In genomic region chr7:121351682-121352081, GRCh38 we compare ENCODE assay signal across 21 cellular contexts. TPM values are rescaled to one million over a fixed set of nuclear protein-coding genes. Genes with fewer than 3 reads are reported as not detected.
DNase-seq lines count a peak whose midpoint lies in the region; ATAC-seq and TF ChIP-seq lines count a peak whose summit lies in the region.
"Had no signal": no experiment of that assay in that cellular context is flagged by ENCODE, and none has a peak within 500 bp of the region (broad histone marks: within the 10 kb centered on the region; RNA-seq: fewer than 3 reads in every experiment).

No MANE protein-coding gene starts in this region.

- peaks cover 0 to 63% (median 21%) of the 10 kb centered on the region in 3 donors for H3K36me3 Mint-ChIP-seq in naive thymus-derived CD8-positive, alpha-beta T cell

- no peaks in the 10 kb centered on the region for H3K4me1 ChIP-seq in right lobe of liver
- H3K4me1 ChIP-seq: gastroesophageal sphincter, prostate gland had no signal

- no peaks in the 10 kb centered on the region for H3K27me3 ChIP-seq in right lobe of liver
- H3K27me3 ChIP-seq: BLaER1 treated with 17β-estradiol and CSF1 and Interleukin-3, amounts not matched to agents 10 nM and 100 nM; gastroesophageal sphincter had no signal

- ATAC-seq in GM19351 (IDR thresholded peaks at IDR 0.05; ENCODE audit: unreplicated experiment) (peak; percentile 10), HG03469 (IDR thresholded peaks at IDR 0.05; ENCODE audit: unreplicated experiment) (peak; percentile 11), right lobe of liver (no peak)
- no peak for ATAC-seq in naive thymus-derived CD8-positive, alpha-beta T cell
- ATAC-seq: gastroesophageal sphincter; stimulated activated effector memory CD8-positive, alpha-beta T cell treated with anti-CD3 and anti-CD28 coated beads, Interleukin-12 subunit alpha, Interleukin-12 subunit beta, amount 100 ng/mL, for 72 hours had no signal

- H3K27ac Mint-ChIP-seq in naive thymus-derived CD8-positive, alpha-beta T cell: no peak overlapping the region
- H3K27ac Mint-ChIP-seq: activated T-helper 1 cell treated with anti-CD3 and anti-CD28 coated beads, Interleukin-12 subunit alpha, Interleukin-12 subunit beta, Interleukin-2, Interleukin-4 antibody, amounts not matched to agents 30 ng/mL and 10 ng/mL and 1 ng/mL, durations not matched to agents 14 hours and 24 hours and 36 hours; stimulated activated effector memory CD8-positive, alpha-beta T cell treated with anti-CD3 and anti-CD28 coated beads, Interleukin-12 subunit alpha, Interleukin-12 subunit beta, amount 100 ng/mL, for 72 hours had no signal

- peaks cover 0 to 8% (median 5%) of the 10 kb centered on the region in 4 donors for H3K36me3 ChIP-seq in right lobe of liver
- H3K36me3 ChIP-seq: prostate gland had no signal

- no peaks in the 10 kb centered on the region for H3K9me3 ChIP-seq in right lobe of liver
- H3K9me3 ChIP-seq: BLaER1 treated with 17β-estradiol and CSF1 and Interleukin-3, amounts not matched to agents 10 nM and 100 nM; gastroesophageal sphincter; prostate gland had no signal

- intact Hi-C loops in right lobe of liver (cut with DNase I): no loop called here

- DNase-seq in cardiac fibroblast (ENCODE audit: low read depth in 2 of 2) (no peak), retinal pigment epithelial cell (ENCODE audit: low read depth) (no peak), DMS153 (lab: John Stamatoyannopoulos, UW) (no peak), Ammon's horn (ENCODE audit: low spot score) (no peak), right lobe of liver (no peak)
- no peak for DNase-seq in naive thymus-derived CD8-positive, alpha-beta T cell
- DNase-seq: cerebellar nuclear complex, IMR-90, NCI-H1048, NCI-H2081 treated with DMSO at 0.1 percent for 48 hours, NCI-H774, trophoblast cell had no signal

- no peak overlapping the region for H3K27ac ChIP-seq in right lobe of liver
- H3K27ac ChIP-seq: BLaER1 treated with 17β-estradiol and CSF1 and Interleukin-3, amounts not matched to agents 10 nM and 100 nM; gastroesophageal sphincter; prostate gland had no signal

- POLR2A ChIA-PET in naive thymus-derived CD8-positive, alpha-beta T cell (lab: Charles Lee): no interaction called here

- no peaks in the 10 kb centered on the region for H3K9me3 Mint-ChIP-seq in naive thymus-derived CD8-positive, alpha-beta T cell
- H3K9me3 Mint-ChIP-seq: activated T-helper 1 cell treated with anti-CD3 and anti-CD28 coated beads, Interleukin-12 subunit alpha, Interleukin-12 subunit beta, Interleukin-2, Interleukin-4 antibody, amounts not matched to agents 30 ng/mL and 10 ng/mL and 1 ng/mL, durations not matched to agents 14 hours and 24 hours and 36 hours; stimulated activated effector memory CD8-positive, alpha-beta T cell treated with anti-CD3 and anti-CD28 coated beads, Interleukin-12 subunit alpha, Interleukin-12 subunit beta, amount 100 ng/mL, for 72 hours had no signal

- H3K27me3 Mint-ChIP-seq in naive thymus-derived CD8-positive, alpha-beta T cell: no peaks in the 10 kb centered on the region

- TF ChIP-seq CTCF in cardiac fibroblast (IDR thresholded peaks at IDR 0.05; ENCODE audit: low read depth, low read length): peak; percentile 31
- TF ChIP-seq CTCF in retinal pigment epithelial cell (conservative IDR thresholded peaks at IDR 0.05; ENCODE audit: low read depth, low read length): peak; percentile 13
- no peak for TF ChIP-seq CTCF in right lobe of liver (IDR thresholded peaks at IDR 0.05)

- TF ChIP-seq POLR2A in right lobe of liver (IDR thresholded peaks at IDR 0.05): no peak

- H3K4me1 Mint-ChIP-seq in naive thymus-derived CD8-positive, alpha-beta T cell: no peaks in the 10 kb centered on the region
- H3K4me1 Mint-ChIP-seq: stimulated activated effector memory CD8-positive, alpha-beta T cell treated with anti-CD3 and anti-CD28 coated beads, Interleukin-12 subunit alpha, Interleukin-12 subunit beta, amount 100 ng/mL, for 72 hours had no signal

- H3K4me3 ChIP-seq in cardiac fibroblast (replicated peaks in 1 of 2; ENCODE audit: low read depth in 2 of 2, low read length in 2 of 2): no peak overlapping the region
- no peak overlapping the region for H3K4me3 ChIP-seq in retinal pigment epithelial cell (ENCODE audit: low read length)
- H3K4me3 ChIP-seq in right lobe of liver: no peak overlapping the region
- H3K4me3 ChIP-seq: BLaER1 treated with 17β-estradiol and CSF1 and Interleukin-3, amounts not matched to agents 10 nM and 100 nM; gastroesophageal sphincter; prostate gland had no signal

- H3K4me3 Mint-ChIP-seq in naive thymus-derived CD8-positive, alpha-beta T cell: no peak overlapping the region
- H3K4me3 Mint-ChIP-seq: activated T-helper 1 cell treated with anti-CD3 and anti-CD28 coated beads, Interleukin-12 subunit alpha, Interleukin-12 subunit beta, Interleukin-2, Interleukin-4 antibody, amounts not matched to agents 30 ng/mL and 10 ng/mL and 1 ng/mL, durations not matched to agents 14 hours and 24 hours and 36 hours; stimulated activated effector memory CD8-positive, alpha-beta T cell treated with anti-CD3 and anti-CD28 coated beads, Interleukin-12 subunit alpha, Interleukin-12 subunit beta, amount 100 ng/mL, for 72 hours had no signal

RNA-seq across cellular contexts. Expression of gene WNT16, which starts 22.9 kb away (rescaled TPM):
- under 1 TPM; 0.19 to 0.21 TPM for total RNA-seq in naive thymus-derived CD8-positive, alpha-beta T cell
- polyA plus RNA-seq in naive thymus-derived CD8-positive, alpha-beta T cell: not detected
- total RNA-seq in right lobe of liver: not detected
- total RNA-seq: activated T-helper 1 cell treated with anti-CD3 and anti-CD28 coated beads, Interleukin-12 subunit alpha, Interleukin-12 subunit beta, Interleukin-2, Interleukin-4 antibody, amounts not matched to agents 30 ng/mL and 10 ng/mL and 1 ng/mL, durations not matched to agents 14 hours and 24 hours and 36 hours; liver; RPMI7951 had no signal
- polyA plus RNA-seq: liver had no signal

RNA-seq across cellular contexts. Expression of gene FAM3C, which starts 44.4 kb away (rescaled TPM):
- 10 to 100 TPM; 19.6 to 20.6 TPM for total RNA-seq in naive thymus-derived CD8-positive, alpha-beta T cell
- polyA plus RNA-seq in naive thymus-derived CD8-positive, alpha-beta T cell: 10 to 100 TPM in 2 of 3 donors, 1 to 10 TPM in 1; 8.9 to 12.4 (median 11.9) TPM
- total RNA-seq in right lobe of liver: 10 to 100 TPM; 13.6 to 41.3 (median 31.8) TPM

Comparison
In these comparisons a context has a peak if more than half of its experiments do, and no peak if none do; other contexts are left out.
1. ATAC-seq: peak in GM19351 (single experiment) and HG03469 (single experiment); none in naive thymus-derived CD8-positive, alpha-beta T cell (0 of 2) and right lobe of liver (0 of 4).
2. CTCF ChIP-seq: peak in cardiac fibroblast (single experiment) and retinal pigment epithelial cell (single experiment); none in right lobe of liver (0 of 4).